8 cellular contexts compared by ENCODE assay signal in genomic region chr15:90249123-90249863, GRCh38. TPM values are rescaled to one million over a fixed set of nuclear protein-coding genes. Genes with fewer than 3 reads are reported as not detected.
DNase-seq lines count a peak whose midpoint lies in the region; ATAC-seq and TF ChIP-seq lines count a peak whose summit lies in the region.

Gene TTLL13 (plus strand): TSS chr15:90249556. CDS start chr15:90250631, 1,075 bp downstream.

- no peaks in the 10 kb centered on the region for H3K27me3 ChIP-seq in lung (ENCODE audit: control insufficient read depth, insufficient read depth)

- CTCF ChIA-PET in activated CD8-positive, alpha-beta T cell treated with anti-CD3 and anti-CD28 coated beads, Interleukin-2, amount 10 ng/mL, durations not matched to agents 7 days and 5 days (lab: Charles Lee) = interaction anchor here (0.8 to 1.7 kb wide), 6 partner anchors 11 to 107 kb away, joined by 3 to 6 read pairs (median 3); partner anchors contain the start of genes CIB1 and GDPGP1

- no peaks in the 10 kb centered on the region for H3K9me3 ChIP-seq in ES-I3 (ENCODE audit: control insufficient read depth, insufficient read depth, low read length)
- no peaks in the 10 kb centered on the region for H3K9me3 ChIP-seq in lung (ENCODE audit: control insufficient read depth in 2 of 2, insufficient read depth in 1 of 2, low read length in 1 of 2)

- ATAC-seq in HG03342 (IDR thresholded peaks at IDR 0.05; ENCODE audit: unreplicated experiment) (peak; percentile 55), lung (ENCODE audit: insufficient read depth, low FRiP score) (peak; percentile 89)
- ATAC-seq in activated CD8-positive, alpha-beta T cell treated with anti-CD3 and anti-CD28 coated beads, Interleukin-2, amount 10 ng/mL, durations not matched to agents 7 days and 5 days = peak; percentile 81

- POLR2A ChIA-PET in activated CD8-positive, alpha-beta T cell treated with anti-CD3 and anti-CD28 coated beads, Interleukin-2, amount 10 ng/mL, durations not matched to agents 7 days and 5 days (lab: Charles Lee) = interaction anchor here (0.5 to 3.6 kb wide), 4 partner anchors 16 to 209 kb away, joined by 3 to 11 read pairs (median 6); partner anchors contain the start of genes CIB1, GDPGP1 and NGRN

- no peaks in the 10 kb centered on the region for H3K36me3 Mint-ChIP-seq in activated CD8-positive, alpha-beta T cell treated with anti-CD3 and anti-CD28 coated beads, Interleukin-2, amount 10 ng/mL, durations not matched to agents 7 days and 5 days (ENCODE audit: low read depth)

- 2 to 3% methylated on average over 45 of the region's 45 CpGs for WGBS in lung, 2 donors

- TF ChIP-seq CTCF in lung (IDR thresholded peaks at IDR 0.05; ENCODE audit: control extremely low read depth, extremely low read depth) = no peak

- H3K27me3 Mint-ChIP-seq in activated CD8-positive, alpha-beta T cell treated with anti-CD3 and anti-CD28 coated beads, Interleukin-2, amount 10 ng/mL, durations not matched to agents 7 days and 5 days (ENCODE audit: low read depth) = peaks cover 3% of the 10 kb centered on the region

- no peaks in the 10 kb centered on the region for H3K36me3 ChIP-seq in ES-I3 (ENCODE audit: insufficient read depth, low read length)
- H3K36me3 ChIP-seq in lung (ENCODE audit: control insufficient read depth in 2 of 2, insufficient read depth in 2 of 2, low read length in 2 of 2) = no peaks in the 10 kb centered on the region

- H3K27ac Mint-ChIP-seq in activated CD8-positive, alpha-beta T cell treated with anti-CD3 and anti-CD28 coated beads, Interleukin-2, amount 10 ng/mL, durations not matched to agents 7 days and 5 days = no peak within 1 kb of the TSS

- peak within 1 kb of the TSS; percentile 26 to 67 for H3K27ac ChIP-seq in lung (ENCODE audit: low read depth in 1 of 2, low read length in 1 of 2)

- peak within 1 kb of the TSS; percentile 72; the same call in 1 of the 2 replicates for H3K9ac ChIP-seq in ES-I3 (ENCODE audit: low read depth, low read length)

- H3K4me3 Mint-ChIP-seq in activated CD8-positive, alpha-beta T cell treated with anti-CD3 and anti-CD28 coated beads, Interleukin-2, amount 10 ng/mL, durations not matched to agents 7 days and 5 days = peak within 1 kb of the TSS; percentile 65

- H3K4me1 Mint-ChIP-seq in activated CD8-positive, alpha-beta T cell treated with anti-CD3 and anti-CD28 coated beads, Interleukin-2, amount 10 ng/mL, durations not matched to agents 7 days and 5 days (ENCODE audit: low read depth) = peaks cover 16% of the 10 kb centered on the region

- no peaks in the 10 kb centered on the region for H3K4me1 ChIP-seq in ES-I3 (ENCODE audit: insufficient read depth, low read length)
- peaks cover 0 to 5% of the 10 kb centered on the region in 2 donors for H3K4me1 ChIP-seq in lung (ENCODE audit: control insufficient read depth in 2 of 2, insufficient read depth in 2 of 2, low read length in 2 of 2)

- H3K9me3 Mint-ChIP-seq in activated CD8-positive, alpha-beta T cell treated with anti-CD3 and anti-CD28 coated beads, Interleukin-2, amount 10 ng/mL, durations not matched to agents 7 days and 5 days (ENCODE audit: insufficient read depth) = no peaks in the 10 kb centered on the region

- peak; percentile 54 for DNase-seq in NCI-H526 treated with DMSO at 0.1 percent for 48 hours (lab: John Stamatoyannopoulos, UW)
- peak; percentile 71 for DNase-seq in activated CD8-positive, alpha-beta T cell treated with anti-CD3 and anti-CD28 coated beads, Interleukin-2, amount 10 ng/mL, durations not matched to agents 7 days and 5 days
- peak; percentile 98 for DNase-seq in ecto neural progenitor cell (ENCODE audit: low spot score)
- DNase-seq in lung (ENCODE audit: low spot score) = peak; percentile 95
- peak; percentile 83 to 85 for DNase-seq in stimulated activated CD4-positive, alpha-beta T cell treated with anti-CD3 and anti-CD28 coated beads, Interleukin-4, amount 100 ng/mL, for 48 hours (ENCODE audit: low read depth in 2 of 2)
- no peak for DNase-seq in GM19240 (ENCODE audit: insufficient read length, low spot score)

- peak within 1 kb of the TSS; percentile 46 for H3K4me3 ChIP-seq in lung

RNA-seq across cellular contexts. Expression of gene TTLL13, which starts in this region (rescaled TPM):
- 1 to 10 TPM in 1 of 2 experiments, not detected in 1; 1.3 TPM for total RNA-seq in activated CD8-positive, alpha-beta T cell treated with anti-CD3 and anti-CD28 coated beads, Interleukin-2, amount 10 ng/mL, durations not matched to agents 7 days and 5 days
- 1 to 10 TPM in 1 of 2 donors, under 1 TPM in 1; 0.34 to 1.4 TPM for total RNA-seq in lung
- polyA plus RNA-seq in lung = under 1 TPM; 0.11 to 0.12 TPM
